Comparison of ENCODE assay signal across 24 cellular contexts in the genomic region with DNA sequence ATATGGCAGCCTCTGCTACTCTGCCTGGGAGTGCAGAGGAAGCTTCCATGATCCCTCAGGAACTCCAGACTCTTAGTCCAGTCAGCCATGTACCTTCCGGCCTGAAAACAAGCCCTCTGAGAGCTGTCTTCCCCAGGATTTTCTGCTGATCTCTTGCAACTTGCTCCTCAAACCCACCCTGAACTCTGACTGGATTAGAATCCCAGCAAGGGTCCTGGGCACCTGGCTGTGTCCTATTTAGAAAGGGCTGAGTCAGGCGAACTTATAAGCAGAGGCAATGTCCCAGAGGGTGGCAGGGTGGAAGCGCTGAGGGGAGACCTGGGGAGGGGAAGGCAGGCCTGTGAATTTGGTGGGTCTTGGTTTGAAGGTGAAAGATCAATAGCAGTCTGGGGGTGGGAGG.
DNase-seq lines count a peak whose midpoint lies in the region; ATAC-seq and TF ChIP-seq lines count a peak whose summit lies in the region.
"Had no signal": no experiment of that assay in that cellular context is flagged by ENCODE, and none has a peak within 500 bp of the region (broad histone marks: within the 10 kb centered on the region; RNA-seq: fewer than 3 reads in every experiment).

No MANE protein-coding gene starts in this region.

- H3K27ac ChIP-seq in C4-2B = peak overlapping the region; percentile 76; the same call in 1 of the 2 replicates
- no peak overlapping the region for H3K27ac ChIP-seq in naive thymus-derived CD4-positive, alpha-beta T cell (ENCODE audit: low read depth, low read length)
- no peak overlapping the region for H3K27ac ChIP-seq in osteoblast (ENCODE audit: low read depth, low read length)
- H3K27ac ChIP-seq: brain microvascular endothelial cell, left lung, SJCRH30, tibial nerve had no signal

- no peaks in the 10 kb centered on the region for H3K27me3 Mint-ChIP-seq in activated CD4-positive, alpha-beta T cell treated with anti-CD3 and anti-CD28 coated beads, Interleukin-2, amount 10 ng/mL, durations not matched to agents 24 days and 14 days
- H3K27me3 Mint-ChIP-seq in activated CD8-positive, alpha-beta T cell treated with anti-CD3 and anti-CD28 coated beads for 36 hours = no peaks in the 10 kb centered on the region
- H3K27me3 Mint-ChIP-seq in naive thymus-derived CD4-positive, alpha-beta T cell = no peaks in the 10 kb centered on the region
- H3K27me3 Mint-ChIP-seq: activated CD8-positive, alpha-beta memory T cell treated with anti-CD3 and anti-CD28 coated beads, Interleukin-2, amount 10 ng/mL, durations not matched to agents 7 days and 5 days; activated T-helper 17 cell treated with anti-CD3 and anti-CD28 coated beads, Interleukin-2, amount 50 U/mL, for 72 hours had no signal

- CTCF ChIA-PET in activated CD8-positive, alpha-beta T cell treated with anti-CD3 and anti-CD28 coated beads for 36 hours (lab: Charles Lee) = interaction anchor here (0.7 to 1.3 kb wide), 2 partner anchors 15 to 29 kb away, joined by 3 read pairs; no protein-coding TSS in a partner anchor
- CTCF ChIA-PET in naive thymus-derived CD4-positive, alpha-beta T cell (lab: Charles Lee) = no interaction called here

- intact Hi-C loops in activated CD4-positive, alpha-beta T cell treated with anti-CD3 and anti-CD28 coated beads, Interleukin-2, amount 10 ng/mL, durations not matched to agents 24 days and 14 days (cut with micrococcal nuclease) = no loop called here
- intact Hi-C loops in activated CD8-positive, alpha-beta T cell treated with anti-CD3 and anti-CD28 coated beads for 36 hours (cut with micrococcal nuclease) = loop anchor here (10.0 kb wide), 1 partner anchor 196 kb away; no protein-coding TSS in a partner anchor
- intact Hi-C loops in naive thymus-derived CD4-positive, alpha-beta T cell (cut with micrococcal nuclease) = loop anchor here (10.0 kb wide), 3 partner anchors 94 to 786 kb away; partner anchors contain the start of genes PPCS (in 1 of the 2) and ZMYND12 (in 1 of the 2)

- peaks cover 55 to 59% of the 10 kb centered on the region in 2 donors for H3K4me1 ChIP-seq in naive thymus-derived CD4-positive, alpha-beta T cell (ENCODE audit: control insufficient read depth in 2 of 2, insufficient read depth in 2 of 2, low read length in 2 of 2)
- peaks cover 53% of the 10 kb centered on the region for H3K4me1 ChIP-seq in osteoblast (ENCODE audit: insufficient read depth, low read length)

- no peaks in the 10 kb centered on the region for H3K9me3 ChIP-seq in naive thymus-derived CD4-positive, alpha-beta T cell (ENCODE audit: control insufficient read depth in 2 of 3, low read length in 3 of 3)
- H3K9me3 ChIP-seq in osteoblast (ENCODE audit: low read depth, low read length) = no peaks in the 10 kb centered on the region
- H3K9me3 ChIP-seq: Caco-2, left lung, MG63, SJCRH30, tibial nerve had no signal

- H3K27ac Mint-ChIP-seq in activated CD4-positive, alpha-beta T cell treated with anti-CD3 and anti-CD28 coated beads, Interleukin-2, amount 10 ng/mL, durations not matched to agents 24 days and 14 days = peak overlapping the region; percentile 80
- H3K27ac Mint-ChIP-seq in activated CD8-positive, alpha-beta T cell treated with anti-CD3 and anti-CD28 coated beads for 36 hours = peak overlapping the region; percentile 39
- H3K27ac Mint-ChIP-seq in naive thymus-derived CD4-positive, alpha-beta T cell = peak overlapping the region in 6 of 9 donors; percentile 9 to 76 (median 51)
- H3K27ac Mint-ChIP-seq: activated T-helper 17 cell treated with anti-CD3 and anti-CD28 coated beads, Interleukin-2, amount 50 U/mL, for 72 hours; natural killer cell had no signal

- TF ChIP-seq CTCF in C4-2B (conservative IDR thresholded peaks at IDR 0.05) = no peak
- no peak for TF ChIP-seq CTCF in activated CD8-positive, alpha-beta T cell treated with anti-CD3 and anti-CD28 coated beads for 36 hours (IDR thresholded peaks at IDR 0.05)
- TF ChIP-seq CTCF in osteoblast (IDR thresholded peaks at IDR 0.05; ENCODE audit: extremely low read depth, low read depth, low read length) = no peak

- peaks cover 2% of the 10 kb centered on the region for H3K36me3 Mint-ChIP-seq in activated CD4-positive, alpha-beta T cell treated with anti-CD3 and anti-CD28 coated beads, Interleukin-2, amount 10 ng/mL, durations not matched to agents 24 days and 14 days (ENCODE audit: low read depth)
- H3K36me3 Mint-ChIP-seq in activated CD8-positive, alpha-beta T cell treated with anti-CD3 and anti-CD28 coated beads for 36 hours (ENCODE audit: low read depth) = no peaks in the 10 kb centered on the region
- H3K36me3 Mint-ChIP-seq in naive thymus-derived CD4-positive, alpha-beta T cell = peaks cover 0 to 6% (median 0%) of the 10 kb centered on the region in 5 donors
- H3K36me3 Mint-ChIP-seq: activated CD8-positive, alpha-beta memory T cell treated with anti-CD3 and anti-CD28 coated beads, Interleukin-2, amount 10 ng/mL, durations not matched to agents 7 days and 5 days; natural killer cell had no signal

- no peak overlapping the region for H3K4me2 ChIP-seq in osteoblast (ENCODE audit: insufficient read depth, low read length)

- DNase-seq in activated CD4-positive, alpha-beta T cell treated with anti-CD3 and anti-CD28 coated beads, Interleukin-2, amount 10 ng/mL, durations not matched to agents 24 days and 14 days = no peak
- DNase-seq in activated CD4-positive, alpha-beta T cell treated with anti-CD3 and anti-CD28 coated beads, Interleukin-2, amount 50 U/mL, for 1 hour = no peak
- DNase-seq in activated CD8-positive, alpha-beta T cell treated with anti-CD3 and anti-CD28 coated beads for 36 hours = no peak
- no peak for DNase-seq in naive thymus-derived CD4-positive, alpha-beta T cell
- DNase-seq in Kasumi-1 (lab: John Stamatoyannopoulos, UW) (no peak), osteoblast (ENCODE audit: insufficient read length, low spot score, missing footprints) (no peak)
- DNase-seq: activated CD8-positive, alpha-beta memory T cell treated with anti-CD3 and anti-CD28 coated beads, Interleukin-2, amount 10 ng/mL, durations not matched to agents 7 days and 5 days; AML-193; brain microvascular endothelial cell; Caco-2; GDM1; H7; left lung; MG63; natural killer cell; NCI-H2029 treated with DMSO at 0.1 percent for 48 hours; NCI-H226; NCI-H82; SJCRH30 had no signal

- H4K20me1 ChIP-seq in osteoblast (ENCODE audit: insufficient read depth, low read length) = no peaks in the 10 kb centered on the region

- H3K9me3 Mint-ChIP-seq in activated CD4-positive, alpha-beta T cell treated with anti-CD3 and anti-CD28 coated beads, Interleukin-2, amount 10 ng/mL, durations not matched to agents 24 days and 14 days = peaks cover 6% of the 10 kb centered on the region
- no peaks in the 10 kb centered on the region for H3K9me3 Mint-ChIP-seq in activated CD8-positive, alpha-beta T cell treated with anti-CD3 and anti-CD28 coated beads for 36 hours
- no peaks in the 10 kb centered on the region for H3K9me3 Mint-ChIP-seq in naive thymus-derived CD4-positive, alpha-beta T cell
- H3K9me3 Mint-ChIP-seq: activated T-helper 17 cell treated with anti-CD3 and anti-CD28 coated beads, Interleukin-2, amount 50 U/mL, for 72 hours; natural killer cell had no signal

- no peak overlapping the region for H3K4me3 Mint-ChIP-seq in activated CD4-positive, alpha-beta T cell treated with anti-CD3 and anti-CD28 coated beads, Interleukin-2, amount 10 ng/mL, durations not matched to agents 24 days and 14 days
- H3K4me3 Mint-ChIP-seq in activated CD8-positive, alpha-beta T cell treated with anti-CD3 and anti-CD28 coated beads for 36 hours = no peak overlapping the region
- peak overlapping the region in 1 of 10 donors; percentile 23 for H3K4me3 Mint-ChIP-seq in naive thymus-derived CD4-positive, alpha-beta T cell
- H3K4me3 Mint-ChIP-seq: activated CD8-positive, alpha-beta memory T cell treated with anti-CD3 and anti-CD28 coated beads, Interleukin-2, amount 10 ng/mL, durations not matched to agents 7 days and 5 days; natural killer cell had no signal

- no peak overlapping the region for H3K4me3 ChIP-seq in naive thymus-derived CD4-positive, alpha-beta T cell (ENCODE audit: low read length)
- no peak overlapping the region for H3K4me3 ChIP-seq in osteoblast (ENCODE audit: insufficient read depth, low read length)
- H3K4me3 ChIP-seq: left lung, MG63, SJCRH30, tibial nerve had no signal

- ATAC-seq in activated CD8-positive, alpha-beta T cell treated with anti-CD3 and anti-CD28 coated beads for 36 hours = no peak
- no peak for ATAC-seq in naive thymus-derived CD4-positive, alpha-beta T cell
- no peak for ATAC-seq in HG03378 (IDR thresholded peaks at IDR 0.05; ENCODE audit: unreplicated experiment)
- ATAC-seq: activated CD4-positive, CD25-positive, alpha-beta regulatory T cell treated with anti-CD3 and anti-CD28 coated beads, Interleukin-2, amount 50 U/mL, for 24 hours; activated CD8-positive, alpha-beta memory T cell treated with anti-CD3 and anti-CD28 coated beads, Interleukin-2, amount 10 ng/mL, durations not matched to agents 7 days and 5 days; activated T-helper 17 cell treated with anti-CD3 and anti-CD28 coated beads, Interleukin-2, amount 50 U/mL, for 72 hours; left lung; natural killer cell had no signal

- H3K4me1 Mint-ChIP-seq in activated CD4-positive, alpha-beta T cell treated with anti-CD3 and anti-CD28 coated beads, Interleukin-2, amount 10 ng/mL, durations not matched to agents 24 days and 14 days = peaks cover 92% of the 10 kb centered on the region
- peaks cover 96% of the 10 kb centered on the region for H3K4me1 Mint-ChIP-seq in activated CD8-positive, alpha-beta T cell treated with anti-CD3 and anti-CD28 coated beads for 36 hours (ENCODE audit: low read depth)
- peaks cover 64 to 96% (median 83%) of the 10 kb centered on the region in 7 donors for H3K4me1 Mint-ChIP-seq in naive thymus-derived CD4-positive, alpha-beta T cell

- POLR2A ChIA-PET in activated CD8-positive, alpha-beta T cell treated with anti-CD3 and anti-CD28 coated beads for 36 hours (lab: Charles Lee) = interaction anchor here (1.2 kb wide), 1 partner anchor 60 kb away, joined by 4 read pairs; no protein-coding TSS in a partner anchor
- POLR2A ChIA-PET in naive thymus-derived CD4-positive, alpha-beta T cell (lab: Charles Lee) = interaction anchor here (1.4 kb wide), 1 partner anchor 9 kb away, joined by 5 read pairs; no protein-coding TSS in a partner anchor

- no peaks in the 10 kb centered on the region for H3K79me2 ChIP-seq in osteoblast (ENCODE audit: insufficient read depth, low read length)

- no peak overlapping the region for H2AFZ ChIP-seq in osteoblast (ENCODE audit: low read length)

- H3K36me3 ChIP-seq in naive thymus-derived CD4-positive, alpha-beta T cell (ENCODE audit: control insufficient read depth in 2 of 3, insufficient read depth in 3 of 3, low read length in 3 of 3) = no peaks in the 10 kb centered on the region
- no peaks in the 10 kb centered on the region for H3K36me3 ChIP-seq in osteoblast (ENCODE audit: insufficient read depth, low read length)
- H3K36me3 ChIP-seq: brain microvascular endothelial cell, left lung, MG63, SJCRH30, tibial nerve had no signal

- no peaks in the 10 kb centered on the region for H3K27me3 ChIP-seq in naive thymus-derived CD4-positive, alpha-beta T cell (ENCODE audit: control insufficient read depth in 2 of 2, insufficient read depth in 2 of 2, low read length in 2 of 2)
- H3K27me3 ChIP-seq in osteoblast (ENCODE audit: insufficient read depth, low read length) = no peaks in the 10 kb centered on the region
- H3K27me3 ChIP-seq: brain microvascular endothelial cell, left lung, MG63, SJCRH30, tibial nerve had no signal
